Comparison of ENCODE assay signal across 19 cellular contexts in the genomic region with DNA sequence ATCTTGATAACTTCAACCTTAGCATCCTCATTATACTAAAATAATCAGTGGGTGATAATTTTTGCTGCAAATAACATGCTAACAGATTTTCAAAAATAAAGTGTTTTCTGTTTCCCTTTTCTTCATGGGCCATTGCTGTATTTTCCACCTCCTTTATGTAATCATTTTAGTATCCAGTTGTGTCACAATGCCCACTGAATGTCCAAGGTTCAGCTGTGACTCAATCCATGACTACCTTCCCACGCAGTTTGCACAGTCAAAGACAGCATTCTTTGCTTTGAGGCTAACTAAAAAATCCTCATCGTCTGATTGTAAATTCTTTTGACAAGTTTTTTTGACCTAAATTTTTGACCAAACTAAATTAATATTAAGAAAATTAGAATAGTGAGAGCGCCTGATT.
DNase-seq lines count a peak whose midpoint lies in the region; ATAC-seq, FAIRE-seq and TF ChIP-seq lines count a peak whose summit lies in the region.
"Had no signal": no experiment of that assay in that cellular context is flagged by ENCODE, and none has a peak within 500 bp of the region (broad histone marks: within the 10 kb centered on the region; RNA-seq: fewer than 3 reads in every experiment).

No MANE protein-coding gene starts in this region.

- no peak overlapping the region for H3K4me3 ChIP-seq in fibroblast of mammary gland (ENCODE audit: control insufficient read depth, low read depth, low read length)
- no peak overlapping the region for H3K4me3 ChIP-seq in neural progenitor cell
- H3K4me3 ChIP-seq: suprapubic skin had no signal

- H3K4me3 Mint-ChIP-seq in neural progenitor cell: no peak overlapping the region
- H3K4me3 Mint-ChIP-seq: dendritic cell treated with granulocyte-macrophage colony-stimulating factor and Interleukin-4, amounts not matched to agents 40 ng/mL and 50 ng/mL, for 4 days had no signal

- DNase-seq in AG20443 (ENCODE audit: low spot score): peak; percentile 52
- peak; percentile 24 for DNase-seq in RCC 7860 (ENCODE audit: low spot score)
- DNase-seq in fibroblast of mammary gland (ENCODE audit: low read depth): peak; percentile 69
- DNase-seq in kidney glomerular epithelial cell (lab: John Stamatoyannopoulos, UW): no peak
- no peak for DNase-seq in neural progenitor cell (ENCODE audit: low spot score)
- no peak for DNase-seq in KBM-7
- DNase-seq: activated effector memory CD4-positive, alpha-beta T cell treated with Interleukin-2 at 50 U/mL for 16 hours; aorta; Calu3; head of caudate nucleus; islet precursor cell; KG1; NCI-H1417; RPMI8226 had no signal

- H2AFZ ChIP-seq in neural progenitor cell (replicated peaks): no peak overlapping the region

- no peaks in the 10 kb centered on the region for H4K20me1 ChIP-seq in neural progenitor cell (ENCODE audit: low read depth)

- H3K9ac ChIP-seq in neural progenitor cell: no peak overlapping the region

- in situ Hi-C loops in KBM-7 (cut with MboI; ENCODE audit: low pct_unique_long_range_greater_than_20kb, low sequenced_read_pairs): no loop called here

- H3K4me1 Mint-ChIP-seq in neural progenitor cell: no peaks in the 10 kb centered on the region

- TF ChIP-seq CTCF in fibroblast of mammary gland (conservative IDR thresholded peaks at IDR 0.05; ENCODE audit: control insufficient read depth, insufficient read depth, low read depth, low read length) (no peak), neural progenitor cell (IDR thresholded peaks at IDR 0.05) (no peak)

- no peaks in the 10 kb centered on the region for H3K27me3 Mint-ChIP-seq in neural progenitor cell (ENCODE audit: insufficient read depth, low read depth)
- H3K27me3 Mint-ChIP-seq: dendritic cell treated with granulocyte-macrophage colony-stimulating factor and Interleukin-4, amounts not matched to agents 40 ng/mL and 50 ng/mL, for 4 days had no signal

- ATAC-seq in GM19023 (IDR thresholded peaks at IDR 0.05; ENCODE audit: unreplicated experiment) (peak; percentile 70), HG02642 (IDR thresholded peaks at IDR 0.05; ENCODE audit: poor library complexity, unreplicated experiment) (no peak)
- ATAC-seq: sciatic nerve had no signal

- H3K79me2 ChIP-seq in neural progenitor cell (ENCODE audit: low read depth): no peaks in the 10 kb centered on the region

- H3K36me3 ChIP-seq in neural progenitor cell: no peaks in the 10 kb centered on the region
- H3K36me3 ChIP-seq: suprapubic skin had no signal

- H3K9me3 Mint-ChIP-seq in neural progenitor cell: no peaks in the 10 kb centered on the region
- H3K9me3 Mint-ChIP-seq: dendritic cell treated with granulocyte-macrophage colony-stimulating factor and Interleukin-4, amounts not matched to agents 40 ng/mL and 50 ng/mL, for 4 days had no signal

- H3K27ac Mint-ChIP-seq in neural progenitor cell: no peak overlapping the region
- H3K27ac Mint-ChIP-seq: dendritic cell treated with granulocyte-macrophage colony-stimulating factor and Interleukin-4, amounts not matched to agents 40 ng/mL and 50 ng/mL, for 4 days had no signal

- H3K27ac ChIP-seq in neural progenitor cell: no peak overlapping the region
- H3K27ac ChIP-seq: suprapubic skin had no signal

- no peak overlapping the region for H3K4me2 ChIP-seq in neural progenitor cell

- no peaks in the 10 kb centered on the region for H3K9me3 ChIP-seq in neural progenitor cell (ENCODE audit: low read depth)
- H3K9me3 ChIP-seq: suprapubic skin had no signal

- H3K27me3 ChIP-seq in neural progenitor cell: no peaks in the 10 kb centered on the region
- H3K27me3 ChIP-seq: suprapubic skin had no signal

- no peak for FAIRE-seq in RCC 7860 (lab: Jason Lieb, UNC)

- H3F3A ChIP-seq in neural progenitor cell (ENCODE audit: low read depth): no peaks in the 10 kb centered on the region

- H3K36me3 Mint-ChIP-seq in neural progenitor cell: no peaks in the 10 kb centered on the region

- H3K4me1 ChIP-seq in neural progenitor cell: no peaks in the 10 kb centered on the region
- H3K4me1 ChIP-seq: suprapubic skin had no signal

Comparison
In these comparisons a context has a peak if more than half of its experiments do, and no peak if none do; other contexts are left out.
1. DNase-seq: peak in AG20443 (single experiment), RCC 7860 (single experiment) and fibroblast of mammary gland (single experiment); none in kidney glomerular epithelial cell (single experiment), neural progenitor cell (single experiment) and KBM-7 (single experiment).